In genomic region chr20:25040438-25040831, GRCh38 we compare ENCODE assay signal across 10 cellular contexts. TPM values are rescaled to one million over a fixed set of nuclear protein-coding genes. Genes with fewer than 3 reads are reported as not detected.
DNase-seq lines count a peak whose midpoint lies in the region; ATAC-seq, FAIRE-seq and TF ChIP-seq lines count a peak whose summit lies in the region.
"Had no signal": no experiment of that assay in that cellular context is flagged by ENCODE, and none has a peak within 500 bp of the region (broad histone marks: within the 10 kb centered on the region; RNA-seq: fewer than 3 reads in every experiment).

No MANE protein-coding gene starts in this region.

- H3K9me3 ChIP-seq in lower lobe of right lung (no peaks in the 10 kb centered on the region), thoracic aorta (no peaks in the 10 kb centered on the region)

- no peaks in the 10 kb centered on the region for H3K27me3 Mint-ChIP-seq in chondrocyte (ENCODE audit: low read depth)
- H3K27me3 Mint-ChIP-seq: activated naive CD4-positive, alpha-beta T cell treated with anti-CD3 and anti-CD28 coated beads, Interleukin-2, amount 10 ng/mL, durations not matched to agents 7 days and 5 days had no signal

- TF ChIP-seq CTCF in LNCaP clone FGC (IDR thresholded peaks at IDR 0.05; ENCODE audit: control insufficient read depth, extremely low read depth, insufficient read depth) (no peak), chondrocyte (IDR thresholded peaks at IDR 0.05) (no peak), lower lobe of right lung (IDR thresholded peaks at IDR 0.05) (no peak), thoracic aorta (IDR thresholded peaks at IDR 0.05) (no peak)

- ATAC-seq in lower lobe of right lung (peak; percentile 58 to 66), thoracic aorta (ENCODE audit: insufficient number of reproducible peaks, low FRiP score, low read depth) (peak; percentile 16), HG03097 (IDR thresholded peaks at IDR 0.05; ENCODE audit: low FRiP score, unreplicated experiment) (no peak)

- no peaks in the 10 kb centered on the region for H3K36me3 Mint-ChIP-seq in chondrocyte (ENCODE audit: low read depth)

- H3K27ac ChIP-seq in lower lobe of right lung (peak overlapping the region; percentile 73), thoracic aorta (peak overlapping the region; percentile 95)

- no peaks in the 10 kb centered on the region for H3K9me3 Mint-ChIP-seq in chondrocyte (ENCODE audit: low read depth)
- H3K9me3 Mint-ChIP-seq: activated naive CD4-positive, alpha-beta T cell treated with anti-CD3 and anti-CD28 coated beads, Interleukin-2, amount 10 ng/mL, durations not matched to agents 7 days and 5 days had no signal

- DNase-seq in LNCaP clone FGC (ENCODE audit: low read depth) = peak; percentile 46
- no peak for DNase-seq in chondrocyte (ENCODE audit: low spot score)
- peak; percentile 69 for DNase-seq in lower lobe of right lung
- no peak for DNase-seq in thoracic aorta (ENCODE audit: low spot score)
- DNase-seq in SKM-1 (lab: John Stamatoyannopoulos, UW; ENCODE audit: unreplicated experiment) = no peak
- no peak for DNase-seq in GM12891 (ENCODE audit: insufficient read length, low spot score)
- no peak for DNase-seq in NCI-H187 treated with DMSO at 0.1 percent for 48 hours (lab: John Stamatoyannopoulos, UW)
- DNase-seq: activated naive CD4-positive, alpha-beta T cell treated with anti-CD3 and anti-CD28 coated beads, Interleukin-2, amount 10 ng/mL, durations not matched to agents 7 days and 5 days had no signal

- intact Hi-C loops in lower lobe of right lung (cut with DNase I) = no loop called here

- H3K4me3 ChIP-seq in LNCaP clone FGC (ENCODE audit: low read depth, low read length) (0 out of 2 replicates have a peak overlapping the region, but pooled peaks have one; percentile 4), lower lobe of right lung (no peak overlapping the region), thoracic aorta (peak overlapping the region; percentile 38)

- H3K36me3 ChIP-seq in lower lobe of right lung (peaks cover 9% of the 10 kb centered on the region), thoracic aorta (no peaks in the 10 kb centered on the region)

- H3K27me3 ChIP-seq in lower lobe of right lung (ENCODE audit: low read depth) = no peaks in the 10 kb centered on the region
- no peaks in the 10 kb centered on the region for H3K27me3 ChIP-seq in thoracic aorta (replicated peaks; ENCODE audit: insufficient read depth)

- H3K27ac Mint-ChIP-seq in chondrocyte (ENCODE audit: unreplicated experiment) = peak overlapping the region; percentile 69
- H3K27ac Mint-ChIP-seq: activated naive CD4-positive, alpha-beta T cell treated with anti-CD3 and anti-CD28 coated beads, Interleukin-2, amount 10 ng/mL, durations not matched to agents 7 days and 5 days had no signal

- H3K4me1 ChIP-seq in lower lobe of right lung = peaks cover 81% of the 10 kb centered on the region
- H3K4me1 ChIP-seq in thoracic aorta (ENCODE audit: control insufficient read depth in 1 of 2, low read depth in 2 of 2) = peaks cover 86 to 100% of the 10 kb centered on the region in 2 donors

- no peak for TF ChIP-seq POLR2A in GM12891 (IDR thresholded peaks at IDR 0.05; ENCODE audit: low read depth, low read length)

- H3K4me3 Mint-ChIP-seq in chondrocyte (ENCODE audit: unreplicated experiment) = no peak overlapping the region
- H3K4me3 Mint-ChIP-seq: activated naive CD4-positive, alpha-beta T cell treated with anti-CD3 and anti-CD28 coated beads, Interleukin-2, amount 10 ng/mL, durations not matched to agents 7 days and 5 days had no signal

- H3K4me1 Mint-ChIP-seq in chondrocyte (ENCODE audit: low read depth) = peaks cover 43% of the 10 kb centered on the region

- no peak for FAIRE-seq in GM12891 (lab: Jason Lieb, UNC)

TF ChIP-seq in GM12891, 5 proteins besides CTCF, POLR2A, EP300 and RAD21:
- TF ChIP-seq POLR2AphosphoS5 (IDR thresholded peaks at IDR 0.05; ENCODE audit: low read depth, low read length) (no peak), TAF1 (IDR thresholded peaks at IDR 0.05; ENCODE audit: low read depth, low read length) (no peak), POU2F2 (IDR thresholded peaks at IDR 0.05; ENCODE audit: low read depth, low read length) (no peak), SPI1 (IDR thresholded peaks at IDR 0.05; ENCODE audit: low read depth, low read length) (no peak), PAX5 (IDR thresholded peaks at IDR 0.05; ENCODE audit: insufficient read depth, low read length, severe bottlenecking) (no peak)

RNA-seq across cellular contexts. Expression of gene ACSS1, which starts 17.5 kb away (rescaled TPM):
- total RNA-seq in chondrocyte (1.5 to 5.5 TPM (median 5.5 TPM) in 3 replicates), lower lobe of right lung (41.8 TPM), thoracic aorta (10 to 100 TPM; 26.0 to 31.7 TPM)
- 10.7 TPM for polyA plus RNA-seq in GM12891 (2012; ENCODE audit: low read depth, missing spikeins)

RNA-seq across cellular contexts. Expression of gene VSX1, which starts 41.5 kb away (rescaled TPM):
- not detected in 3 replicates for total RNA-seq in chondrocyte
- not detected for total RNA-seq in lower lobe of right lung
- total RNA-seq in thoracic aorta = not detected
- polyA plus RNA-seq in GM12891 (2012; ENCODE audit: low read depth, missing spikeins) = not detected
- total RNA-seq: SK-MEL-5 had no signal

RNA-seq across cellular contexts. Expression of gene APMAP, which starts 47.9 kb away (rescaled TPM):
- total RNA-seq in chondrocyte = 77.7 to 82.2 TPM (median 79.9 TPM) in 3 replicates
- 82.9 TPM for total RNA-seq in lower lobe of right lung
- total RNA-seq in thoracic aorta = 10 to 100 TPM; 38.4 to 44.0 TPM
- 18.8 TPM for polyA plus RNA-seq in GM12891 (2012; ENCODE audit: low read depth, missing spikeins)

Comparison
In these comparisons a context has a peak if more than half of its experiments do, and no peak if none do; other contexts are left out.
1. DNase-seq: peak in LNCaP clone FGC (single experiment) and lower lobe of right lung (single experiment); none in chondrocyte (single experiment), thoracic aorta (single experiment), SKM-1 (single experiment), GM12891 (single experiment) and NCI-H187 treated with DMSO at 0.1 percent for 48 hours (single experiment).